Comparison of ENCODE assay signal across 12 cellular contexts in the genomic region with DNA sequence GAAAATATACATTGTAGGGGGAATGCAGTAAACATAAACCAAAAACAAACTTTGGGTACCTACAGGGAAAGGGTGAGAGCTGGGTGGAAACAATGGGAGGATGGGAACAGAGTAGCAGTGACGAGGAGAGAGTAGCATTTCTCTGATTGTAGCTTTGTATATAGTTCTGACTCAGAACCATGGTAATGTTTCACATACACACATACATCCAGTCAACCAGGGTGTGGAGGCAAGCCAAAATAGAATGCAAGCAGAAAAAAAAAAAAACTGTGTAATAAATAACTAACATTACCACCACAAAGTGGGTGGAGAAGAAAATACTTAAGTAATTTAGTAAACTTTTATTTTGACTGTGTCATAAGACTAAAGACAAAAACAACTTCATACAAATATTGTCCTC. TPM values are rescaled to one million over a fixed set of nuclear protein-coding genes. Genes with fewer than 3 reads are reported as not detected.
DNase-seq lines count a peak whose midpoint lies in the region; ATAC-seq lines count a peak whose summit lies in the region.
"Had no signal": no experiment of that assay in that cellular context is flagged by ENCODE, and none has a peak within 500 bp of the region (broad histone marks: within the 10 kb centered on the region; RNA-seq: fewer than 3 reads in every experiment).

No MANE protein-coding gene starts in this region.

- ATAC-seq in GM18870 (IDR thresholded peaks at IDR 0.05; ENCODE audit: unreplicated experiment) (peak; percentile 83), GM21825 (IDR thresholded peaks at IDR 0.05; ENCODE audit: unreplicated experiment) (peak; percentile 74), HG03457 (IDR thresholded peaks at IDR 0.05; ENCODE audit: unreplicated experiment) (peak; percentile 76)

- DNase-seq in iris pigment epithelial cell (ENCODE audit: low read depth) (peak; percentile 86), SW 1271 (lab: John Stamatoyannopoulos, UW) (no peak), dermis blood vessel endothelial cell (no peak), middle frontal gyrus (ENCODE audit: extremely low spot score, low spot score) (no peak)
- DNase-seq: activated CD4-positive, CD25-positive, alpha-beta regulatory T cell treated with anti-CD3 and anti-CD28 coated beads, Interleukin-2, amount 50 U/mL, for 72 hours; head of caudate nucleus; NCI-H1436; PC-9 had no signal

RNA-seq across cellular contexts. Expression of a gene that starts 27.2 kb away (rescaled TPM):
- total RNA-seq in dermis blood vessel endothelial cell: not detected in 2 replicates
- total RNA-seq: G401, PC-9 had no signal

RNA-seq across cellular contexts. Expression of a gene that starts 47.0 kb away (rescaled TPM):
- total RNA-seq in dermis blood vessel endothelial cell: 8.7 and 13.1 TPM in 2 replicates
